In genomic region chr1:35573198-35573775, GRCh38 we compare ENCODE assay signal across 8 cellular contexts. TPM values are rescaled to one million over a fixed set of nuclear protein-coding genes. Genes with fewer than 3 reads are reported as not detected.
A peak's percentile ranks its signal among the peaks of the same experiment; 100 is the strongest.
DNase-seq lines count a peak whose midpoint lies in the region; ATAC-seq and TF ChIP-seq lines count a peak whose summit lies in the region.

TSS of gene TFAP2E (plus strand) at chr1:35573314. CDS start at chr1:35573578, 264 bp downstream.

- ATAC-seq in naive B cell (ENCODE audit: low read depth in 2 of 2) (no peak), GM21390 (IDR thresholded peaks at IDR 0.05; ENCODE audit: unreplicated experiment) (no peak)

- H3K27me3 ChIP-seq in H7 (ENCODE audit: control insufficient read depth, insufficient read depth, low read length) = peaks cover 83% of the 10 kb centered on the region
- no peaks in the 10 kb centered on the region for H3K27me3 ChIP-seq in SJCRH30

- DNase-seq in H7 (peak; percentile 90), SJCRH30 (peak; percentile 86), fibroblast of pulmonary artery (ENCODE audit: low read depth) (peak; percentile 27), naive B cell (no peak), NOMO-1 treated with dmso at 0.1 percent for 144 hours (lab: John Stamatoyannopoulos, UW; ENCODE audit: unreplicated experiment) (no peak), T-helper 1 cell (no peak), NCI-H128 (lab: John Stamatoyannopoulos, UW; ENCODE audit: unreplicated experiment) (no peak)

- H3K27me3 Mint-ChIP-seq in naive B cell = peaks cover 16 to 32% (median 24%) of the 10 kb centered on the region in 3 donors

- H3K36me3 ChIP-seq in H7 (replicated peaks; ENCODE audit: control insufficient read depth, insufficient read depth, low read length) (no peaks in the 10 kb centered on the region), SJCRH30 (peaks cover 5% of the 10 kb centered on the region)

- H3K9me3 Mint-ChIP-seq in naive B cell = no peaks in the 10 kb centered on the region

- TF ChIP-seq CTCF in fibroblast of pulmonary artery (IDR thresholded peaks at IDR 0.05; ENCODE audit: low read length, missing control alignments) = no peak

- H3K36me3 Mint-ChIP-seq in naive B cell = peaks cover 0 to 4% of the 10 kb centered on the region in 2 donors

- H3K4me1 Mint-ChIP-seq in naive B cell = peaks cover 28 to 37% (median 32%) of the 10 kb centered on the region in 3 donors

- H3K4me1 ChIP-seq in SJCRH30 = peaks cover 32% of the 10 kb centered on the region

- peak within 1 kb of the TSS; percentile 70 for H3K4me3 ChIP-seq in H7 (ENCODE audit: insufficient read depth, low read depth, low read length)
- H3K4me3 ChIP-seq in SJCRH30 = peak within 1 kb of the TSS; percentile 88
- H3K4me3 ChIP-seq in fibroblast of pulmonary artery (replicated peaks; ENCODE audit: low read depth, low read length) = peak within 1 kb of the TSS; percentile 48

- H3K4me3 Mint-ChIP-seq in naive B cell = peak within 1 kb of the TSS in 6 of 8 donors; percentile 5 to 66 (median 54)

- peak within 1 kb of the TSS in 2 of 6 donors; percentile 30 to 60 for H3K27ac Mint-ChIP-seq in naive B cell

- no peaks in the 10 kb centered on the region for H3K9me3 ChIP-seq in SJCRH30 (replicated peaks)

- H3K27ac ChIP-seq in SJCRH30 = peak within 1 kb of the TSS; percentile 79

RNA-seq across cellular contexts. Expression of gene TFAP2E, which starts in this region (rescaled TPM):
- total RNA-seq in H7 (2014; rRNA removed; shearing (Covaris generic)) = 0.94 and 2.2 TPM in 2 replicates
- 9.8 and 10.9 TPM in 2 replicates for total RNA-seq in SJCRH30 (2014; rRNA removed; shearing (Covaris generic))
- polyA plus RNA-seq in naive B cell (ENCODE audit: low read depth in 6 of 6) = under 1 TPM in 4 of 6 donors, not detected in 2; 0.16 to 0.62 (median 0.24) TPM

Comparison
In these comparisons a context has a peak if more than half of its experiments do, and no peak if none do; other contexts are left out.
1. DNase-seq: peak in H7 (single experiment), SJCRH30 (2 of 2) and fibroblast of pulmonary artery (single experiment); none in naive B cell (single experiment), NOMO-1 treated with dmso at 0.1 percent for 144 hours (single experiment), T-helper 1 cell (0 of 5) and NCI-H128 (single experiment).
2. Peak in every context shown above with its lines, with median percentiles within 50 percentile points of each other: H3K4me3 ChIP-seq.